11 cellular contexts compared by ENCODE assay signal in genomic region chr12:810635-811415, GRCh38. TPM values are rescaled to one million over a fixed set of nuclear protein-coding genes. Genes with fewer than 3 reads are reported as not detected.
DNase-seq lines count a peak whose midpoint lies in the region; ATAC-seq, FAIRE-seq and TF ChIP-seq lines count a peak whose summit lies in the region.
"Had no signal": no experiment of that assay in that cellular context is flagged by ENCODE, and none has a peak within 500 bp of the region (broad histone marks: within the 10 kb centered on the region; RNA-seq: fewer than 3 reads in every experiment).

No MANE protein-coding gene starts in this region.

- H3K9ac ChIP-seq in SU-DHL-6 (ENCODE audit: low read length), result no peak overlapping the region

- H3K27me3 ChIP-seq in SU-DHL-6 (ENCODE audit: low read length) (no peaks in the 10 kb centered on the region), right lobe of liver (no peaks in the 10 kb centered on the region)
- H3K27me3 ChIP-seq: heart right ventricle had no signal

- DNase-seq in fibroblast of villous mesenchyme (ENCODE audit: low read depth) (peak; percentile 20), cerebellum (ENCODE audit: low spot score) (no peak), right lobe of liver (no peak), ACHN (no peak)
- DNase-seq: heart right ventricle, NCI-H2227 treated with DMSO at 0.1 percent for 48 hours had no signal

- H3K4me3 ChIP-seq in SU-DHL-6 (ENCODE audit: insufficient read depth, low read length, poor library complexity, severe bottlenecking), result no peak overlapping the region
- H3K4me3 ChIP-seq in fibroblast of villous mesenchyme (ENCODE audit: low read depth, low read length), result no peak overlapping the region
- no peak overlapping the region for H3K4me3 ChIP-seq in right lobe of liver
- H3K4me3 ChIP-seq: heart right ventricle had no signal

- 43% methylated on average over 5 of the region's 5 CpGs for WGBS in right lobe of liver (ENCODE audit: insufficient coverage, low coverage, low lambda C conversion rate, missing lambda C conversion rate)

- no peaks in the 10 kb centered on the region for H3K9me2 ChIP-seq in SU-DHL-6 (replicated peaks; ENCODE audit: insufficient read depth, low read length)

- H2AFZ ChIP-seq in SU-DHL-6 (ENCODE audit: low read depth, low read length, severe bottlenecking), result no peak overlapping the region

- TF ChIP-seq CTCF in SU-DHL-6 (IDR thresholded peaks at IDR 0.05; ENCODE audit: insufficient read depth, low read length, poor library complexity, severe bottlenecking) (no peak), fibroblast of villous mesenchyme (IDR thresholded peaks at IDR 0.05; ENCODE audit: insufficient read depth, low read depth, low read length) (no peak), right lobe of liver (IDR thresholded peaks at IDR 0.05) (no peak)

- intact Hi-C loops in right lobe of liver (cut with DNase I), result loop anchor here in 1 of 2 donors (5.0 to 10.0 kb wide), 2 partner anchors 164 to 246 kb away; no protein-coding TSS in a partner anchor

- H3F3A ChIP-seq in SU-DHL-6 (ENCODE audit: insufficient read depth), result peaks cover 41% of the 10 kb centered on the region; the same call in 1 of the 2 replicates

- no peaks in the 10 kb centered on the region for H4K20me1 ChIP-seq in SU-DHL-6 (ENCODE audit: low read depth, low read length)

- peaks cover 78% of the 10 kb centered on the region for H3K79me2 ChIP-seq in SU-DHL-6 (ENCODE audit: insufficient read depth, low read length)

- TF ChIP-seq POLR2A in right lobe of liver (IDR thresholded peaks at IDR 0.05), result no peak

- peak overlapping the region; percentile 18 for H3K4me2 ChIP-seq in SU-DHL-6 (ENCODE audit: low read depth, low read length, poor library complexity, severe bottlenecking)

- peaks cover 0 to 10% (median 4%) of the 10 kb centered on the region in 4 donors for H3K4me1 ChIP-seq in right lobe of liver

- in situ Hi-C loops in ACHN (cut with HindIII; ENCODE audit: low pct_ligation_motif_present, low pct_unique_long_range_greater_than_20kb, low sequenced_read_pairs), result no loop called here

- H3K27ac ChIP-seq in SU-DHL-6 (ENCODE audit: low read depth, low read length), result 0 out of 2 replicates have a peak overlapping the region, but pooled peaks have one; percentile 15
- H3K27ac ChIP-seq in right lobe of liver, result no peak overlapping the region

- peaks cover 3% of the 10 kb centered on the region for H3K36me3 ChIP-seq in SU-DHL-6 (ENCODE audit: low read length)
- H3K36me3 ChIP-seq in right lobe of liver, result no peaks in the 10 kb centered on the region

- H3K9me3 ChIP-seq in SU-DHL-6 (ENCODE audit: insufficient read depth, low read length), result no peaks in the 10 kb centered on the region
- H3K9me3 ChIP-seq in right lobe of liver, result no peaks in the 10 kb centered on the region
- H3K9me3 ChIP-seq: heart right ventricle had no signal

- FAIRE-seq in A204.1 (lab: Jason Lieb, UNC), result peak; percentile 3
- FAIRE-seq: bronchial epithelial cell had no signal

- ATAC-seq in GM18511 (IDR thresholded peaks at IDR 0.05; ENCODE audit: unreplicated experiment), result peak; percentile 61
- no peak for ATAC-seq in GM19023 (IDR thresholded peaks at IDR 0.05; ENCODE audit: unreplicated experiment)
- ATAC-seq in right lobe of liver, result no peak

RNA-seq across cellular contexts. Expression of gene WNK1, which starts 58.4 kb away (rescaled TPM):
- 70.5 and 92.4 TPM in 2 replicates for total RNA-seq in fibroblast of villous mesenchyme
- 173 TPM for total RNA-seq in cerebellum
- total RNA-seq in right lobe of liver, result 100 to 1,000 TPM in 3 of 6 experiments, 10 to 100 TPM in 3; 72.0 to 115 (median 93.1) TPM
